1 cellular context compared by ENCODE assay signal in the genomic region with DNA sequence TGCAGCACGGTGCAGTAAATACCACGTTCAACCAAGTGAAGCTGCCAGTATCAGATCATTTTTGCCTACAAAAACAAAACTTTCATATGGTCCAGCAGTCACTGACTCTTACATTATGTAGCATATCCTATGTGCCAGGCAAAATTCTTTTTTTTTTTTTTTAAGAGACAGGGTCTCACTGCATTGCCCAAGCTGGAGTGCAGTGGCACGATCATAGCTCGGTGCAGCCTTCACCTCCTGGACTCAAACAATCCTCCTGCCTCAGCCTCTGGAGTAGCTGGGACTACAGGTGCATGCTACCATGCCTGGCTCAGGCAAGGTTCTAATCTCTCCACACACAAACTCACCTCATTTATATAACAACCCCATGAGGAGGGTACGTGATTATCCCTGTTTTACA.
TF ChIP-seq lines count a peak whose summit lies in the region.

No MANE protein-coding gene starts in this region.

TF ChIP-seq in HepG2, 621 proteins besides CTCF, POLR2A, EP300 and RAD21 (continued from another document):
- TF ChIP-seq, protein P1, sequence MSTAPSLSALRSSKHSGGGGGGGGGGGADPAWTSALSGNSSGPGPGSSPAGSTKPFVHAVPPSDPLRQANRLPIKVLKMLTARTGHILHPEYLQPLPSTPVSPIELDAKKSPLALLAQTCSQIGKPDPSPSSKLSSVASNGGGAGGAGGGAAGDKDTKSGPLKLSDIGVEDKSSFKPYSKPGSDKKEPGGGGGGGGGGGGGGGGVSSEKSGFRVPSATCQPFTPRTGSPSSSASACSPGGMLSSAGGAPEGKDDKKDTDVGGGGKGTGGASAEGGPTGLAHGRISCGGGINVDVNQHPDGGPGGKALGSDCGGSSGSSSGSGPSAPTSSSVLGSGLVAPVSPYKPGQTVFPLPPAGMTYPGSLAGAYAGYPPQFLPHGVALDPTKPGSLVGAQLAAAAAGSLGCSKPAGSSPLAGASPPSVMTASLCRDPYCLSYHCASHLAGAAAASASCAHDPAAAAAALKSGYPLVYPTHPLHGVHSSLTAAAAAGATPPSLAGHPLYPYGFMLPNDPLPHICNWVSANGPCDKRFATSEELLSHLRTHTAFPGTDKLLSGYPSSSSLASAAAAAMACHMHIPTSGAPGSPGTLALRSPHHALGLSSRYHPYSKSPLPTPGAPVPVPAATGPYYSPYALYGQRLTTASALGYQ (CRISPR knock-in tag; IDR thresholded peaks at IDR 0.05) = no peak
- TF ChIP-seq, protein P2, sequence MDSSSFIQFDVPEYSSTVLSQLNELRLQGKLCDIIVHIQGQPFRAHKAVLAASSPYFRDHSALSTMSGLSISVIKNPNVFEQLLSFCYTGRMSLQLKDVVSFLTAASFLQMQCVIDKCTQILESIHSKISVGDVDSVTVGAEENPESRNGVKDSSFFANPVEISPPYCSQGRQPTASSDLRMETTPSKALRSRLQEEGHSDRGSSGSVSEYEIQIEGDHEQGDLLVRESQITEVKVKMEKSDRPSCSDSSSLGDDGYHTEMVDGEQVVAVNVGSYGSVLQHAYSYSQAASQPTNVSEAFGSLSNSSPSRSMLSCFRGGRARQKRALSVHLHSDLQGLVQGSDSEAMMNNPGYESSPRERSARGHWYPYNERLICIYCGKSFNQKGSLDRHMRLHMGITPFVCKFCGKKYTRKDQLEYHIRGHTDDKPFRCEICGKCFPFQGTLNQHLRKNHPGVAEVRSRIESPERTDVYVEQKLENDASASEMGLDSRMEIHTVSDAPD (CRISPR knock-in tag; IDR thresholded peaks at IDR 0.05) = 0 out of 2 replicates have a peak, but pooled peaks have one; percentile 12
TF ChIP-seq in HepG2: peak in this region for 3.
